In the genomic region with DNA sequence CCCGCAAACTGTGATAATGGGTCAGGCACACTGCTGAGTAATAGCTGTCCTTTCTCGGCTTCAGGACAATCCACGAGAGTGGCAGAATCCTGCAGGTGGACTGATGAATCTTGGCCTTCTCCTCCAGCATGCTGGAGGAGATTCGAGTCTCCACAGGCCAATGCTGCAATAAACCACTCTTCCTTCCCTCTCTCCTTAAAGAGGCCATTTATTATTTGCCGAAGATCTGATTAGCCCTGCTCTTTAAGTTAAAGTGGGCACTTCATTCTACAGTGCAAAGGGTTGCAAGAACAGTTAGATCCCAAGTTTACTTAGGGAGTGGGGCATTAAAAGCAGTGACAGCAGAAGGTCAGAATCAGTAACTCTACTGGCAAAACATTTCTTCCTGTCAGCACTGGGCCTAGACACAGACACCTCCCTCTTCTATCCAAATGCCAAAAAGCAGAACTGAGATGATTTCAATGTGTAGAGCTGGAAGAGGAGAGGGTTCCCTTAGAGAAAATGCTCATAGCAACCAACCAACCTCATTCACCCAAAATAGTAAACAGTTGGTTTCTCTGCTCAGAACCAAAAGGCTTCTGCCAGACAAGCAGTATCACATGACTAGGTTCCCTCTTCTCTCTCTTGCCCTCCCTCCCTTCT, we compare ENCODE assay signal across 8 cellular contexts.
DNase-seq lines count a peak whose midpoint lies in the region; ATAC-seq and TF ChIP-seq lines count a peak whose summit lies in the region.

No MANE protein-coding gene starts in this region.

- CTCF ChIA-PET in IMR-90 (lab: Yijun Ruan, JAX), result no interaction called here

- peaks cover 22% of the 10 kb centered on the region for H3K9me1 ChIP-seq in IMR-90 (ENCODE audit: insufficient read depth, low read length)

- no peak overlapping the region for H3K9ac ChIP-seq in IMR-90 (ENCODE audit: low read depth, low read length)

- in situ Hi-C loops in IMR-90 (cut with MboI; ENCODE audit: low sequenced_read_pairs), result no loop called here

- H3K79me1 ChIP-seq in IMR-90 (ENCODE audit: low read depth in 1 of 2, low read length in 2 of 2), result peaks cover 17 to 73% of the 10 kb centered on the region in 2 experiments

- H3K27me3 ChIP-seq in IMR-90 (ENCODE audit: control insufficient read depth, insufficient read depth, low read length), result no peaks in the 10 kb centered on the region

- POLR2A ChIA-PET in IMR-90 (lab: Charles Lee; ENCODE audit: unreplicated experiment), result no interaction called here

- no peak for TF ChIP-seq POLR2A in IMR-90 (IDR thresholded peaks at IDR 0.05; ENCODE audit: low read depth, low read length)

- H2BK5ac ChIP-seq in IMR-90 (ENCODE audit: low read depth, low read length, poor library complexity, severe bottlenecking), result peak overlapping the region; percentile 52

- H3K56ac ChIP-seq in IMR-90 (ENCODE audit: extremely low read depth, insufficient read depth, low read length), result no peak overlapping the region

- H2AFZ ChIP-seq in IMR-90 (replicated peaks; ENCODE audit: low read length, poor library complexity), result no peak overlapping the region

- H4K5ac ChIP-seq in IMR-90 (ENCODE audit: low read depth, low read length), result peak overlapping the region; percentile 55; the same call in 1 of the 2 replicates

- H3K4me1 ChIP-seq in IMR-90 (ENCODE audit: control insufficient read depth, insufficient read depth, low read length), result peaks cover 20% of the 10 kb centered on the region

- peak overlapping the region; percentile 43 for H4K91ac ChIP-seq in IMR-90 (ENCODE audit: insufficient read depth, low read depth, low read length)

- H4K8ac ChIP-seq in IMR-90 (ENCODE audit: low read depth in 2 of 2, low read length in 2 of 2), result peak overlapping the region in 1 of 2 experiments; percentile 4; a peak in 2 of 4 replicates

- H3K27ac ChIP-seq in IMR-90 (ENCODE audit: insufficient read depth, low read length), result peak overlapping the region; percentile 25; the same call in 1 of the 2 replicates

- H3K36me3 ChIP-seq in IMR-90 (ENCODE audit: control insufficient read depth, insufficient read depth, low read length), result peaks cover 1% of the 10 kb centered on the region; the same call in 1 of the 2 replicates

- H2BK120ac ChIP-seq in IMR-90 (ENCODE audit: low read depth, low read length), result peak overlapping the region; percentile 52

- H3K9me3 ChIP-seq in IMR-90 (ENCODE audit: control insufficient read depth, insufficient read depth, low read length), result no peaks in the 10 kb centered on the region

- H3K23ac ChIP-seq in IMR-90 (ENCODE audit: low read depth, low read length), result peak overlapping the region; percentile 41

- TF ChIP-seq CTCF in GM10266 (IDR thresholded peaks at IDR 0.05; ENCODE audit: control insufficient read depth, insufficient read depth, low read depth, missing control alignments) (no peak), IMR-90 (conservative IDR thresholded peaks at IDR 0.05; ENCODE audit: low read depth, low read length) (no peak)

- peak overlapping the region; percentile 33; the same call in 1 of the 2 replicates for H2BK20ac ChIP-seq in IMR-90 (ENCODE audit: low read depth, low read length)

- H4K20me1 ChIP-seq in IMR-90 (ENCODE audit: insufficient read depth, low read length), result peaks cover 8% of the 10 kb centered on the region; the same call in 1 of the 2 replicates

- DNase-seq in GM10266 (ENCODE audit: extremely low spot score) (peak; percentile 74), IMR-90 (peak; percentile 40), mucosa of gallbladder (ENCODE audit: low spot score) (peak; percentile 16), NCI-H1694 treated with DMSO at 0.1 percent for 48 hours (lab: John Stamatoyannopoulos, UW) (no peak), NCI-H146 (lab: John Stamatoyannopoulos, UW) (no peak), NCI-H446 treated with DMSO at 0.1 percent for 48 hours (lab: John Stamatoyannopoulos, UW) (no peak)
- peak; percentile 1 for DNase-seq in central memory CD4-positive, alpha-beta T cell

- 61% methylated on average over 2 of the region's 5 CpGs; no CpG with 5 or more reads in 1 of the 2 experiments for WGBS in IMR-90 (ENCODE audit: extremely low coverage in 2 of 2, insufficient read length in 1 of 2), 2 experiments

- H2AK9ac ChIP-seq in IMR-90 (replicated peaks; ENCODE audit: low read depth, low read length, poor library complexity), result no peak overlapping the region

- dilution Hi-C loops in IMR-90 (cut with HindIII; ENCODE audit: low sequenced_read_pairs, unreplicated experiment), result no loop called here

- peak overlapping the region; percentile 44; the same call in 1 of the 2 replicates for H2AK5ac ChIP-seq in IMR-90 (ENCODE audit: low read depth, low read length)

- H3K4me3 ChIP-seq in IMR-90 (ENCODE audit: insufficient read depth, low read depth, low read length), result no peak overlapping the region

- intact Hi-C loops in IMR-90 (cut with micrococcal nuclease), result no loop called here

- peak overlapping the region; percentile 56 for H3K18ac ChIP-seq in IMR-90 (ENCODE audit: low read depth, low read length)

- H3K14ac ChIP-seq in IMR-90 (replicated peaks; ENCODE audit: low read depth, low read length), result peak overlapping the region; percentile 15

- ATAC-seq in GM21447 (IDR thresholded peaks at IDR 0.05; ENCODE audit: unreplicated experiment) (peak; percentile 92), IMR-90 (ENCODE audit: low read depth) (peak; percentile 35)

- BruUV-seq in IMR-90 (replicated peaks; lab: Mats Ljungman, UMichigan), result no TSS peak

- peak overlapping the region; percentile 26 for H3K4me2 ChIP-seq in IMR-90 (ENCODE audit: low read depth, low read length)

- TF ChIP-seq RAD21 in IMR-90 (IDR thresholded peaks at IDR 0.05; ENCODE audit: low read length), result no peak

- peak overlapping the region; percentile 12; the same call in 1 of the 3 replicates for H2BK15ac ChIP-seq in IMR-90 (ENCODE audit: low read depth, low read length)

- H3K4ac ChIP-seq in IMR-90 (ENCODE audit: low read depth, low read length), result peak overlapping the region; percentile 66

TF ChIP-seq in IMR-90, 13 proteins besides CTCF, POLR2A, EP300 and RAD21:
- TF ChIP-seq, protein P1, sequence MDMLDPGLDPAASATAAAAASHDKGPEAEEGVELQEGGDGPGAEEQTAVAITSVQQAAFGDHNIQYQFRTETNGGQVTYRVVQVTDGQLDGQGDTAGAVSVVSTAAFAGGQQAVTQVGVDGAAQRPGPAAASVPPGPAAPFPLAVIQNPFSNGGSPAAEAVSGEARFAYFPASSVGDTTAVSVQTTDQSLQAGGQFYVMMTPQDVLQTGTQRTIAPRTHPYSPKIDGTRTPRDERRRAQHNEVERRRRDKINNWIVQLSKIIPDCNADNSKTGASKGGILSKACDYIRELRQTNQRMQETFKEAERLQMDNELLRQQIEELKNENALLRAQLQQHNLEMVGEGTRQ (IDR thresholded peaks at IDR 0.05; ENCODE audit: low read depth, low read length), result peak; percentile 35; the same call in 1 of the 2 replicates
- TF ChIP-seq CHD1 (IDR thresholded peaks at IDR 0.05; ENCODE audit: low read depth, low read length), result no peak
- TF ChIP-seq, protein P2, sequence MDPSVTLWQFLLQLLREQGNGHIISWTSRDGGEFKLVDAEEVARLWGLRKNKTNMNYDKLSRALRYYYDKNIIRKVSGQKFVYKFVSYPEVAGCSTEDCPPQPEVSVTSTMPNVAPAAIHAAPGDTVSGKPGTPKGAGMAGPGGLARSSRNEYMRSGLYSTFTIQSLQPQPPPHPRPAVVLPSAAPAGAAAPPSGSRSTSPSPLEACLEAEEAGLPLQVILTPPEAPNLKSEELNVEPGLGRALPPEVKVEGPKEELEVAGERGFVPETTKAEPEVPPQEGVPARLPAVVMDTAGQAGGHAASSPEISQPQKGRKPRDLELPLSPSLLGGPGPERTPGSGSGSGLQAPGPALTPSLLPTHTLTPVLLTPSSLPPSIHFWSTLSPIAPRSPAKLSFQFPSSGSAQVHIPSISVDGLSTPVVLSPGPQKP (IDR thresholded peaks at IDR 0.05; ENCODE audit: borderline replicate concordance, low read depth, low read length), result no peak

Comparison
In these comparisons a context has a peak if more than half of its experiments do, and no peak if none do; other contexts are left out.
1. DNase-seq: peak in GM10266 (single experiment), IMR-90 (single experiment), central memory CD4-positive, alpha-beta T cell (single experiment) and mucosa of gallbladder (single experiment); none in NCI-H1694 treated with DMSO at 0.1 percent for 48 hours (single experiment), NCI-H146 (single experiment) and NCI-H446 treated with DMSO at 0.1 percent for 48 hours (single experiment).